In the genomic region with DNA sequence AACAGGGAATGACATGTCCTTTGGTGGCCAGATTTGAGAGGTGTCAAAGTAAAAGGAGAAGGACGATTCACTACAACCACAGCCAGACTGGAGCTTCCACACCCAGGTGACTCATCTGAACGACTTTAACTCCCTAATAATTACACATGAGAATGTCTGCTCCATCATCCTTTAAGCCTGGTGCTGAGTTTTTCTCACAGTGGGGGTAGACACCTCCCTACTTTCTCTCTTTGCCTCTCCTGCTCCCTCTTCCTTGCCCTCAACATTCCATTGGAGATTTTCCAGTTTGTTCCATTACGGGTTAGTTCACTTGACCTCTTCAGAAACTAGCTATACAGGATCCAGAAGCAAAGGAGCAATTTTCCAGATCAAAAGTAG, we compare ENCODE assay signal across 10 cellular contexts.
DNase-seq lines count a peak whose midpoint lies in the region; ATAC-seq and TF ChIP-seq lines count a peak whose summit lies in the region.
"Had no signal": no experiment of that assay in that cellular context is flagged by ENCODE, and none has a peak within 500 bp of the region (broad histone marks: within the 10 kb centered on the region; RNA-seq: fewer than 3 reads in every experiment).

No MANE protein-coding gene starts in this region.

- H3K27me3 ChIP-seq in transverse colon: no peaks in the 10 kb centered on the region

- intact Hi-C loops in activated naive CD4-positive, alpha-beta T cell treated with anti-CD3 and anti-CD28 coated beads for 36 hours (cut with micrococcal nuclease): no loop called here
- intact Hi-C loops in transverse colon (cut with DNase I; ENCODE audit: low total_unique reads): no loop called here

- peaks cover 26 to 55% (median 45%) of the 10 kb centered on the region in 4 donors for H3K4me1 ChIP-seq in transverse colon

- no peak for ATAC-seq in activated naive CD8-positive, alpha-beta T cell treated with anti-CD3 and anti-CD28 coated beads, Interleukin-2, amount 50 U/mL, for 24 hours

- H3K4me3 Mint-ChIP-seq in activated naive CD4-positive, alpha-beta T cell treated with anti-CD3 and anti-CD28 coated beads for 36 hours: peak overlapping the region; percentile 13
- H3K4me3 Mint-ChIP-seq in activated naive CD8-positive, alpha-beta T cell treated with anti-CD3 and anti-CD28 coated beads, Interleukin-2, amount 50 U/mL, for 24 hours: peak overlapping the region; percentile 72

- CTCF ChIA-PET in activated naive CD4-positive, alpha-beta T cell treated with anti-CD3 and anti-CD28 coated beads for 36 hours (lab: Charles Lee): interaction anchor here (0.7 to 2.6 kb wide), 7 partner anchors 11 to 155 kb away, joined by 3 to 8 read pairs (median 5); partner anchors contain the start of gene BHLHE40

- no peaks in the 10 kb centered on the region for H3K9me3 Mint-ChIP-seq in activated naive CD4-positive, alpha-beta T cell treated with anti-CD3 and anti-CD28 coated beads for 36 hours
- H3K9me3 Mint-ChIP-seq in activated naive CD8-positive, alpha-beta T cell treated with anti-CD3 and anti-CD28 coated beads, Interleukin-2, amount 50 U/mL, for 24 hours: no peaks in the 10 kb centered on the region
- H3K9me3 Mint-ChIP-seq: activated B cell treated with CpG ODN at 0.5 μM for 24 hours had no signal

- H3K27ac Mint-ChIP-seq in activated naive CD4-positive, alpha-beta T cell treated with anti-CD3 and anti-CD28 coated beads for 36 hours: peak overlapping the region; percentile 57
- H3K27ac Mint-ChIP-seq in activated naive CD8-positive, alpha-beta T cell treated with anti-CD3 and anti-CD28 coated beads, Interleukin-2, amount 50 U/mL, for 24 hours: peak overlapping the region; percentile 99

- TF ChIP-seq CTCF in transverse colon (IDR thresholded peaks at IDR 0.05): no peak

- no peak overlapping the region for H3K4me3 ChIP-seq in transverse colon

- in situ Hi-C loops in transverse colon (cut with MboI; ENCODE audit: low pct_ligation_motif_present in 1 of 4, low pct_unique_long_range_greater_than_20kb in 1 of 4, low sequenced_read_pairs in 3 of 4): loop anchor here in 1 of 4 donors (25.0 kb wide), 1 partner anchor 162 kb away; the partner anchor contains the start of gene BHLHE40

- H3K36me3 ChIP-seq in transverse colon: no peaks in the 10 kb centered on the region

- no peak for DNase-seq in activated naive CD4-positive, alpha-beta T cell treated with anti-CD3 and anti-CD28 coated beads for 36 hours
- DNase-seq in activated naive CD4-positive, alpha-beta T cell treated with anti-CD3 and anti-CD28 coated beads, Interleukin-2, amount 50 U/mL, for 16 hours: no peak
- no peak for DNase-seq in activated naive CD8-positive, alpha-beta T cell treated with anti-CD3 and anti-CD28 coated beads, Interleukin-2, amount 50 U/mL, for 24 hours
- peak; percentile 98 for DNase-seq in kidney glomerular epithelial cell (lab: John Stamatoyannopoulos, UW)
- DNase-seq in transverse colon: no peak
- DNase-seq in DMS53 (lab: John Stamatoyannopoulos, UW): no peak
- no peak for DNase-seq in GOT3 (lab: John Stamatoyannopoulos, UW)
- no peak for DNase-seq in NCI-H187 treated with DMSO at 0.1 percent for 48 hours (lab: John Stamatoyannopoulos, UW)
- DNase-seq: activated B cell treated with CpG ODN at 0.5 μM for 24 hours, COR-L47 had no signal

- peaks cover 96% of the 10 kb centered on the region for H3K4me1 Mint-ChIP-seq in activated naive CD4-positive, alpha-beta T cell treated with anti-CD3 and anti-CD28 coated beads for 36 hours (ENCODE audit: low read depth)
- H3K4me1 Mint-ChIP-seq in activated naive CD8-positive, alpha-beta T cell treated with anti-CD3 and anti-CD28 coated beads, Interleukin-2, amount 50 U/mL, for 24 hours: peaks cover 99% of the 10 kb centered on the region

- no peaks in the 10 kb centered on the region for H3K27me3 Mint-ChIP-seq in activated naive CD4-positive, alpha-beta T cell treated with anti-CD3 and anti-CD28 coated beads for 36 hours (ENCODE audit: low read depth)
- H3K27me3 Mint-ChIP-seq in activated naive CD8-positive, alpha-beta T cell treated with anti-CD3 and anti-CD28 coated beads, Interleukin-2, amount 50 U/mL, for 24 hours: no peaks in the 10 kb centered on the region
- H3K27me3 Mint-ChIP-seq: activated B cell treated with CpG ODN at 0.5 μM for 24 hours had no signal

- WGBS in transverse colon (ENCODE audit: low coverage in 1 of 2), 2 donors: 17 to 34% methylated on average over 2 to 3 of the region's 3 CpGs

- H3K36me3 Mint-ChIP-seq in activated naive CD4-positive, alpha-beta T cell treated with anti-CD3 and anti-CD28 coated beads for 36 hours (ENCODE audit: low read depth): peaks cover 26% of the 10 kb centered on the region
- H3K36me3 Mint-ChIP-seq in activated naive CD8-positive, alpha-beta T cell treated with anti-CD3 and anti-CD28 coated beads, Interleukin-2, amount 50 U/mL, for 24 hours (ENCODE audit: low read depth): peaks cover 69% of the 10 kb centered on the region

- no peak for TF ChIP-seq EP300 in transverse colon (IDR thresholded peaks at IDR 0.05; ENCODE audit: low read depth)

- TF ChIP-seq POLR2A in transverse colon (IDR thresholded peaks at IDR 0.05): no peak

- H3K9me3 ChIP-seq in transverse colon: no peaks in the 10 kb centered on the region

- peak overlapping the region; percentile 81 to 88 (median 84) for H3K27ac ChIP-seq in transverse colon
